ENCODE assay signal across 14 cellular contexts in genomic region chr11:114233755-114234154, GRCh38.
DNase-seq lines count a peak whose midpoint lies in the region; ATAC-seq, FAIRE-seq and TF ChIP-seq lines count a peak whose summit lies in the region.
"Had no signal": no experiment of that assay in that cellular context is flagged by ENCODE, and none has a peak within 500 bp of the region (broad histone marks: within the 10 kb centered on the region; RNA-seq: fewer than 3 reads in every experiment).

No MANE protein-coding gene starts in this region.

- H3K9me3 ChIP-seq in pancreas: no peaks in the 10 kb centered on the region
- H3K9me3 ChIP-seq: suprapubic skin had no signal

- H3K36me3 ChIP-seq in pancreas: no peaks in the 10 kb centered on the region

- DNase-seq in HuH-7 (ENCODE audit: low spot score) (peak; percentile 69), NCI-H345 treated with DMSO at 0.1 percent for 48 hours (lab: John Stamatoyannopoulos, UW; ENCODE audit: unreplicated experiment) (peak; percentile 57), dorsolateral prefrontal cortex (no peak), pancreas (no peak)
- DNase-seq in activated naive CD4-positive, alpha-beta T cell treated with Interleukin-2 at 50 U/mL for 16 hours: no peak
- no peak for DNase-seq in central memory CD4-positive, alpha-beta T cell
- DNase-seq: CD4-positive, alpha-beta memory T cell; foreskin melanocyte; naive thymus-derived CD4-positive, alpha-beta T cell; NCI-H187 had no signal

- intact Hi-C loops in dorsolateral prefrontal cortex (cut with DNase I): no loop called here
- intact Hi-C loops in pancreas (cut with DNase I): no loop called here

- H3K4me1 ChIP-seq in pancreas: no peaks in the 10 kb centered on the region

- no peaks in the 10 kb centered on the region for H3K27me3 ChIP-seq in dorsolateral prefrontal cortex
- H3K27me3 ChIP-seq in pancreas: no peaks in the 10 kb centered on the region

- H3K4me3 ChIP-seq in dorsolateral prefrontal cortex: peak overlapping the region in 9 of 59 donors; percentile 3 to 32 (median 15)
- H3K4me3 ChIP-seq in pancreas: no peak overlapping the region
- H3K4me3 ChIP-seq: coronary artery, smooth muscle cell, suprapubic skin had no signal

- TF ChIP-seq CTCF in dorsolateral prefrontal cortex (IDR thresholded peaks at IDR 0.05 in 54 of 56, conservative IDR thresholded peaks at IDR 0.05 in 2 of 56; ENCODE audit: low read depth in 1 of 56, partially characterized antibody in 56 of 56): no peak
- TF ChIP-seq CTCF in pancreas (IDR thresholded peaks at IDR 0.05): no peak

- ATAC-seq in pancreas (peak in 3 of 4 donors; percentile 44 to 60 (median 52)), HG03175 (IDR thresholded peaks at IDR 0.05; ENCODE audit: unreplicated experiment) (no peak)
- ATAC-seq: naive thymus-derived CD4-positive, alpha-beta T cell had no signal

- 60 to 66% methylated on average over 6 of the region's 6 CpGs for WGBS in pancreas, 2 donors

- FAIRE-seq in pancreas (lab: Jason Lieb, UNC): no peak

- H3K27ac ChIP-seq in dorsolateral prefrontal cortex (peak overlapping the region in 34 of 59 donors; percentile 6 to 68 (median 30)), pancreas (no peak overlapping the region)
- H3K27ac ChIP-seq: coronary artery, suprapubic skin had no signal

Comparison
In these comparisons a context has a peak if more than half of its experiments do, and no peak if none do; other contexts are left out.
1. DNase-seq: peak in HuH-7 (single experiment) and NCI-H345 treated with DMSO at 0.1 percent for 48 hours (single experiment); none in dorsolateral prefrontal cortex (0 of 10), pancreas (0 of 6), activated naive CD4-positive, alpha-beta T cell treated with Interleukin-2 at 50 U/mL for 16 hours (single experiment) and central memory CD4-positive, alpha-beta T cell (single experiment).
2. H3K27ac ChIP-seq: peak in dorsolateral prefrontal cortex (34 of 59); none in pancreas (0 of 4).